8 cellular contexts compared by ENCODE assay signal in the genomic region with DNA sequence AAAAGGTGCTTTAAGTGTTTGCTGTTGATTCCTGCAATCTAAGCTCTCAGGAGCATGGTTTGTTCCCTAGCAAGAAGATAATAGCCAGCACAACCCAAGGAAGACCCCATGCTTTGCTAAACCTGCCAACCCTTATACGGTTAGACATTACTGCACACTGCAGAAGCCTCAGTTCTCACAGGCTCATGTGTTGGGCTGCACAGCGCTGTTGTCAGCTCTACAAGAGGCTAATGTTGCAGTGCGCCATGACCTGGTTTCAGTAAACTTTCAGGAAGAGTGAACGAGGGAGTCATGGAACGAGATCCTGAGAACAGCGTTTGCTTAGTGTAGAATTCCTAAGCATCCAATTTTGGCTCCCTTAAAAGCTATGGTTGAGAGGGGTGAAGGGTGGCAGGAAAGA.
DNase-seq lines count a peak whose midpoint lies in the region; ATAC-seq and TF ChIP-seq lines count a peak whose summit lies in the region.

No MANE protein-coding gene starts in this region.

- intact Hi-C loops in CD8-positive, alpha-beta T cell (cut with DNase I, micrococcal nuclease): loop anchor here (5.0 to 10.0 kb wide), 3 partner anchors 181 to 1573 kb away; partner anchors contain the start of gene EPB41L2 (in 1 of the 2)
- intact Hi-C loops in naive thymus-derived CD4-positive, alpha-beta T cell (cut with micrococcal nuclease): loop anchor here (2.0 to 10.0 kb wide), 8 partner anchors 45 to 1975 kb away; no protein-coding TSS in a partner anchor

- no peak for TF ChIP-seq CTCF in CD8-positive, alpha-beta T cell (IDR thresholded peaks at IDR 0.05)

- no peaks in the 10 kb centered on the region for H3K36me3 ChIP-seq in CD8-positive, alpha-beta T cell (ENCODE audit: insufficient read depth, low read length)
- H3K36me3 ChIP-seq in naive thymus-derived CD4-positive, alpha-beta T cell (ENCODE audit: control insufficient read depth in 2 of 3, insufficient read depth in 3 of 3, low read length in 3 of 3): no peaks in the 10 kb centered on the region

- CTCF ChIA-PET in CD8-positive, alpha-beta T cell (lab: Charles Lee): no interaction called here
- CTCF ChIA-PET in naive thymus-derived CD4-positive, alpha-beta T cell (lab: Charles Lee): no interaction called here

- H3K27me3 ChIP-seq in CD8-positive, alpha-beta T cell (ENCODE audit: insufficient read depth, low read length): no peaks in the 10 kb centered on the region
- no peaks in the 10 kb centered on the region for H3K27me3 ChIP-seq in naive thymus-derived CD4-positive, alpha-beta T cell (ENCODE audit: control insufficient read depth in 2 of 2, insufficient read depth in 2 of 2, low read length in 2 of 2)

- no peaks in the 10 kb centered on the region for H3K9me3 Mint-ChIP-seq in CD8-positive, alpha-beta T cell
- H3K9me3 Mint-ChIP-seq in activated naive CD8-positive, alpha-beta T cell treated with anti-CD3 and anti-CD28 coated beads, Interleukin-2, amount 50 U/mL, for 24 hours: peaks cover 14% of the 10 kb centered on the region
- peaks cover 0 to 3% (median 0%) of the 10 kb centered on the region in 11 donors for H3K9me3 Mint-ChIP-seq in naive thymus-derived CD4-positive, alpha-beta T cell

- H3K4me1 Mint-ChIP-seq in CD8-positive, alpha-beta T cell (ENCODE audit: low read depth): peaks cover 25% of the 10 kb centered on the region
- peaks cover 89% of the 10 kb centered on the region for H3K4me1 Mint-ChIP-seq in activated naive CD8-positive, alpha-beta T cell treated with anti-CD3 and anti-CD28 coated beads, Interleukin-2, amount 50 U/mL, for 24 hours
- peaks cover 13 to 43% (median 35%) of the 10 kb centered on the region in 7 donors for H3K4me1 Mint-ChIP-seq in naive thymus-derived CD4-positive, alpha-beta T cell

- peaks cover 24% of the 10 kb centered on the region for H3K4me1 ChIP-seq in CD8-positive, alpha-beta T cell (ENCODE audit: insufficient read depth, low read length)
- H3K4me1 ChIP-seq in naive thymus-derived CD4-positive, alpha-beta T cell (ENCODE audit: control insufficient read depth in 2 of 2, insufficient read depth in 2 of 2, low read length in 2 of 2): peaks cover 15 to 21% of the 10 kb centered on the region in 2 donors

- no peak overlapping the region for H3K27ac ChIP-seq in CD8-positive, alpha-beta T cell (ENCODE audit: low read depth, low read length)
- H3K27ac ChIP-seq in naive thymus-derived CD4-positive, alpha-beta T cell (ENCODE audit: low read depth, low read length): peak overlapping the region; percentile 73

- DNase-seq in CD8-positive, alpha-beta T cell: no peak
- DNase-seq in activated naive CD8-positive, alpha-beta T cell treated with anti-CD3 and anti-CD28 coated beads, Interleukin-2, amount 50 U/mL, for 24 hours: no peak
- DNase-seq in naive thymus-derived CD4-positive, alpha-beta T cell: no peak
- DNase-seq in NK-92 treated with Interleukin-12 subunit alpha and Interleukin-12 subunit beta, amount 100 ng/mL, for 24 hours (lab: John Stamatoyannopoulos, UW): no peak
- DNase-seq in NCI-H748 (lab: John Stamatoyannopoulos, UW; ENCODE audit: unreplicated experiment) (no peak), COLO668 (lab: John Stamatoyannopoulos, UW; ENCODE audit: unreplicated experiment) (no peak)

- no peak overlapping the region for H3K4me3 ChIP-seq in CD8-positive, alpha-beta T cell (ENCODE audit: low read depth, low read length)
- peak overlapping the region; percentile 38 for H3K4me3 ChIP-seq in naive thymus-derived CD4-positive, alpha-beta T cell (ENCODE audit: low read length)

- H3K27me3 Mint-ChIP-seq in CD8-positive, alpha-beta T cell (ENCODE audit: low read depth): no peaks in the 10 kb centered on the region
- H3K27me3 Mint-ChIP-seq in activated naive CD8-positive, alpha-beta T cell treated with anti-CD3 and anti-CD28 coated beads, Interleukin-2, amount 50 U/mL, for 24 hours: peaks cover 2% of the 10 kb centered on the region
- no peaks in the 10 kb centered on the region for H3K27me3 Mint-ChIP-seq in naive thymus-derived CD4-positive, alpha-beta T cell

- no peaks in the 10 kb centered on the region for H3K9me3 ChIP-seq in CD8-positive, alpha-beta T cell (ENCODE audit: low read length)
- H3K9me3 ChIP-seq in naive thymus-derived CD4-positive, alpha-beta T cell (ENCODE audit: control insufficient read depth in 2 of 3, low read length in 3 of 3): no peaks in the 10 kb centered on the region

- H3K4me3 Mint-ChIP-seq in CD8-positive, alpha-beta T cell: peak overlapping the region; percentile 85
- H3K4me3 Mint-ChIP-seq in activated naive CD8-positive, alpha-beta T cell treated with anti-CD3 and anti-CD28 coated beads, Interleukin-2, amount 50 U/mL, for 24 hours: peak overlapping the region; percentile 81
- H3K4me3 Mint-ChIP-seq in naive thymus-derived CD4-positive, alpha-beta T cell: peak overlapping the region in 9 of 10 donors; percentile 12 to 90 (median 76)

- H3K36me3 Mint-ChIP-seq in CD8-positive, alpha-beta T cell: no peaks in the 10 kb centered on the region
- H3K36me3 Mint-ChIP-seq in activated naive CD8-positive, alpha-beta T cell treated with anti-CD3 and anti-CD28 coated beads, Interleukin-2, amount 50 U/mL, for 24 hours (ENCODE audit: low read depth): peaks cover 32% of the 10 kb centered on the region
- peaks cover 0 to 7% (median 0%) of the 10 kb centered on the region in 5 donors for H3K36me3 Mint-ChIP-seq in naive thymus-derived CD4-positive, alpha-beta T cell

- no peak for ATAC-seq in CD8-positive, alpha-beta T cell
- ATAC-seq in HG02938 (IDR thresholded peaks at IDR 0.05; ENCODE audit: unreplicated experiment): peak; percentile 0
- ATAC-seq in activated naive CD8-positive, alpha-beta T cell treated with anti-CD3 and anti-CD28 coated beads, Interleukin-2, amount 50 U/mL, for 24 hours: peak; percentile 40
- no peak for ATAC-seq in naive thymus-derived CD4-positive, alpha-beta T cell
- ATAC-seq in GM21360 (IDR thresholded peaks at IDR 0.05; ENCODE audit: unreplicated experiment): no peak

- POLR2A ChIA-PET in CD8-positive, alpha-beta T cell (lab: Charles Lee): no interaction called here
- POLR2A ChIA-PET in naive thymus-derived CD4-positive, alpha-beta T cell (lab: Charles Lee): no interaction called here

- peak overlapping the region; percentile 95 for H3K27ac Mint-ChIP-seq in CD8-positive, alpha-beta T cell
- H3K27ac Mint-ChIP-seq in activated naive CD8-positive, alpha-beta T cell treated with anti-CD3 and anti-CD28 coated beads, Interleukin-2, amount 50 U/mL, for 24 hours: peak overlapping the region; percentile 100
- H3K27ac Mint-ChIP-seq in naive thymus-derived CD4-positive, alpha-beta T cell: peak overlapping the region; percentile 84 to 97 (median 94)

Comparison
In these comparisons a context has a peak if more than half of its experiments do, and no peak if none do; other contexts are left out.
1. ATAC-seq: peak in HG02938 (single experiment) and activated naive CD8-positive, alpha-beta T cell treated with anti-CD3 and anti-CD28 coated beads, Interleukin-2, amount 50 U/mL, for 24 hours (single experiment); none in CD8-positive, alpha-beta T cell (single experiment), naive thymus-derived CD4-positive, alpha-beta T cell (single experiment) and GM21360 (single experiment).
2. Peak in every context shown above with its lines, with median percentiles within 50 percentile points of each other: H3K27ac Mint-ChIP-seq and H3K4me3 Mint-ChIP-seq.